In genomic region chr11:119019996-119020395, GRCh38 we compare ENCODE assay signal across 8 cellular contexts. TPM values are rescaled to one million over a fixed set of nuclear protein-coding genes. Genes with fewer than 3 reads are reported as not detected.
DNase-seq lines count a peak whose midpoint lies in the region; ATAC-seq, FAIRE-seq and TF ChIP-seq lines count a peak whose summit lies in the region.

No MANE protein-coding gene starts in this region.

- H3K9ac ChIP-seq in BLaER1: peak overlapping the region; percentile 94
- H3K9ac ChIP-seq in colonic mucosa (ENCODE audit: low read depth in 2 of 2, low read length in 2 of 2): peak overlapping the region in 1 of 2 donors; percentile 89

- ATAC-seq in HG03521 (IDR thresholded peaks at IDR 0.05; ENCODE audit: unreplicated experiment): no peak

- no peaks in the 10 kb centered on the region for H3K27me3 ChIP-seq in BLaER1
- H3K27me3 ChIP-seq in colonic mucosa: no peaks in the 10 kb centered on the region

- H3K27me3 Mint-ChIP-seq in nephron progenitor cell (ENCODE audit: low read depth, poor library complexity): peaks cover 7% of the 10 kb centered on the region

- peak overlapping the region; percentile 85 for H3K4me2 ChIP-seq in BLaER1

- H4K20me1 ChIP-seq in BLaER1: peaks cover 60% of the 10 kb centered on the region

- H3K36me3 ChIP-seq in BLaER1: peaks cover 65% of the 10 kb centered on the region
- no peaks in the 10 kb centered on the region for H3K36me3 ChIP-seq in colonic mucosa

- no peaks in the 10 kb centered on the region for H3K9me3 ChIP-seq in BLaER1
- H3K9me3 ChIP-seq in colonic mucosa: no peaks in the 10 kb centered on the region

- TF ChIP-seq CTCF in colonic mucosa (IDR thresholded peaks at IDR 0.05): no peak
- TF ChIP-seq CTCF in nephron progenitor cell (IDR thresholded peaks at IDR 0.05): no peak

- FAIRE-seq in HTR-8/SVneo (lab: Jason Lieb, UNC) (no peak), H54 (lab: Jason Lieb, UNC) (no peak)

- peaks cover 53% of the 10 kb centered on the region for H3K36me3 Mint-ChIP-seq in nephron progenitor cell (ENCODE audit: low read depth)

- no peak for TF ChIP-seq POLR2A in H54 (IDR thresholded peaks at IDR 0.05; ENCODE audit: low read depth, low read length)

- no peak overlapping the region for H3K27ac Mint-ChIP-seq in nephron progenitor cell

- intact Hi-C loops in colonic mucosa (cut with DNase I): no loop called here

- H3K4me3 Mint-ChIP-seq in nephron progenitor cell: peak overlapping the region; percentile 100

- no peak for DNase-seq in Jurkat, Clone E6-1 (ENCODE audit: low read depth, low spot score)
- DNase-seq in colonic mucosa (peak; percentile 25), nephron progenitor cell (no peak), HTR-8/SVneo (ENCODE audit: insufficient read length, low spot score) (no peak), NCI-H524 (lab: John Stamatoyannopoulos, UW) (no peak), H54 (ENCODE audit: insufficient read length, low spot score) (no peak)

- peaks cover 46% of the 10 kb centered on the region for H3K4me1 ChIP-seq in BLaER1
- peaks cover 18% of the 10 kb centered on the region for H3K4me1 ChIP-seq in colonic mucosa

- no peak overlapping the region for H3K27ac ChIP-seq in BLaER1
- no peak overlapping the region for H3K27ac ChIP-seq in colonic mucosa

- no peaks in the 10 kb centered on the region for H3K9me3 Mint-ChIP-seq in nephron progenitor cell

- H3K4me3 ChIP-seq in BLaER1: peak overlapping the region; percentile 80
- H3K4me3 ChIP-seq in Jurkat, Clone E6-1 (ENCODE audit: low read length): peak overlapping the region; percentile 79; the same call in 1 of the 2 replicates
- peak overlapping the region; percentile 86 for H3K4me3 ChIP-seq in colonic mucosa

- peaks cover 63% of the 10 kb centered on the region for H3K4me1 Mint-ChIP-seq in nephron progenitor cell

RNA-seq across cellular contexts. Expression of gene TRAPPC4, which starts 1.4 kb away (rescaled TPM):
- polyA plus RNA-seq in Jurkat, Clone E6-1 (2012; ENCODE audit: insufficient read depth, insufficient read length): 120 TPM
- 10 to 100 TPM; 72.6 to 73.2 TPM for total RNA-seq in colonic mucosa

RNA-seq across cellular contexts. Expression of gene RPS25, which starts 1.9 kb away (rescaled TPM):
- 3,780 TPM for polyA plus RNA-seq in Jurkat, Clone E6-1 (2012; ENCODE audit: insufficient read depth, insufficient read length)
- total RNA-seq in colonic mucosa: 100 to 1,000 TPM; 710 to 758 TPM

RNA-seq across cellular contexts. Expression of gene SLC37A4, which starts 10.7 kb away (rescaled TPM):
- 0.69 TPM for polyA plus RNA-seq in Jurkat, Clone E6-1 (2012; ENCODE audit: insufficient read depth, insufficient read length)
- total RNA-seq in colonic mucosa: 10 to 100 TPM; 48.9 to 56.4 TPM

RNA-seq across cellular contexts. Expression of gene CENATAC, which starts 22.1 kb away (rescaled TPM):
- 19.2 TPM for polyA plus RNA-seq in Jurkat, Clone E6-1 (2012; ENCODE audit: insufficient read depth, insufficient read length)
- total RNA-seq in colonic mucosa: 10 to 100 TPM; 11.9 to 19.0 TPM

RNA-seq across cellular contexts. Expression of gene HYOU1, which starts 37.0 kb away (rescaled TPM):
- polyA plus RNA-seq in Jurkat, Clone E6-1 (2012; ENCODE audit: insufficient read depth, insufficient read length): 84.2 TPM
- total RNA-seq in colonic mucosa: 100 to 1,000 TPM; 120 to 273 TPM
